1 cellular context compared by ENCODE assay signal in the genomic region with DNA sequence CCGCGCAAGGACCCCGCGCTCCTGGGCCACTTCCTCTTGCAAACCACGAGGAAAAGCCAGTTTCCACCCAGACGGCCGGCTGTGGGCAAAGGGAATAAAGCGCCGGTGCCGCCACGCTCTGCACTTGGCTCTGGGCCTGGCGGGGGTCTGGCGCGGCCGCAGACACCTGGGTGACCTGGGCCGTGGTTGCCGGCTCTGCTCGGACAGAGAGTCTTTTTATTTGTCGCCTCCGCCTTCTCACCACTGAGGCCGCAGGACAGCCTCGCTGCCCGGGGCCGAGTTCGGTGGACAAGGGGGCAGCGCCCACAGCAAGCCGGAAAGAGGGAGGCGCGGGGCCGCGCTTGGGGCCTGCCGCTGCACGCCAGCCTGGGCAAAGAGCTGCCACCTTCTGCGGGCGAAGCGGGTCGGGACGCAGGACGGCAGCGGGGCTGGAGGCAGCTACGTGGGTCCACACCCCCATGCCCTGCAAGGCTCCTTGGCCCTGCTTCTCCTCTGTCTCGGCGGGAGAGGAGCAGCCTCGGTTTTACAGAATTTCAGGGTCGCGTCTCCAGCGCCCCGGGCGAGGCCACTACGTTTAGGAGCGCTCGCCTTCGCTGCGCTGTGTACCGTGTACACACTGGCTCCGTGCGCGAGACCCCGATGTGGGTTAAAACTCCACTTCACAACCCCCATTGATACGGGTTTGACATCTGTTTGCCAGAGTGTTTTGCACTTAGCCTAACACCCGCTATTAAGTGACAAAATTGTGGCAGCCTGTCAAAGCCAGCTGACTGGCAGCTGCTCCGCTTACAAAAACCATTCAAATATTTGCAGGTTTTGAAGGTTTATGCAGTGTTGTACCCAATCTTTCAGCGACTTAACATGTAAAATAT.
TF ChIP-seq lines count a peak whose summit lies in the region.

No MANE protein-coding gene starts in this region.

TF ChIP-seq in GM23338, 12 proteins besides CTCF, POLR2A, EP300 and RAD21:
- TF ChIP-seq ZNF114 (CRISPR knock-in tag; IDR thresholded peaks at IDR 0.05) = no peak
- TF ChIP-seq EZH2 (IDR thresholded peaks at IDR 0.05; ENCODE audit: low read depth, unreplicated experiment) = peak; percentile 85
- TF ChIP-seq JUNB (IDR thresholded peaks at IDR 0.05; ENCODE audit: unreplicated experiment) = no peak
- TF ChIP-seq, protein P1, sequence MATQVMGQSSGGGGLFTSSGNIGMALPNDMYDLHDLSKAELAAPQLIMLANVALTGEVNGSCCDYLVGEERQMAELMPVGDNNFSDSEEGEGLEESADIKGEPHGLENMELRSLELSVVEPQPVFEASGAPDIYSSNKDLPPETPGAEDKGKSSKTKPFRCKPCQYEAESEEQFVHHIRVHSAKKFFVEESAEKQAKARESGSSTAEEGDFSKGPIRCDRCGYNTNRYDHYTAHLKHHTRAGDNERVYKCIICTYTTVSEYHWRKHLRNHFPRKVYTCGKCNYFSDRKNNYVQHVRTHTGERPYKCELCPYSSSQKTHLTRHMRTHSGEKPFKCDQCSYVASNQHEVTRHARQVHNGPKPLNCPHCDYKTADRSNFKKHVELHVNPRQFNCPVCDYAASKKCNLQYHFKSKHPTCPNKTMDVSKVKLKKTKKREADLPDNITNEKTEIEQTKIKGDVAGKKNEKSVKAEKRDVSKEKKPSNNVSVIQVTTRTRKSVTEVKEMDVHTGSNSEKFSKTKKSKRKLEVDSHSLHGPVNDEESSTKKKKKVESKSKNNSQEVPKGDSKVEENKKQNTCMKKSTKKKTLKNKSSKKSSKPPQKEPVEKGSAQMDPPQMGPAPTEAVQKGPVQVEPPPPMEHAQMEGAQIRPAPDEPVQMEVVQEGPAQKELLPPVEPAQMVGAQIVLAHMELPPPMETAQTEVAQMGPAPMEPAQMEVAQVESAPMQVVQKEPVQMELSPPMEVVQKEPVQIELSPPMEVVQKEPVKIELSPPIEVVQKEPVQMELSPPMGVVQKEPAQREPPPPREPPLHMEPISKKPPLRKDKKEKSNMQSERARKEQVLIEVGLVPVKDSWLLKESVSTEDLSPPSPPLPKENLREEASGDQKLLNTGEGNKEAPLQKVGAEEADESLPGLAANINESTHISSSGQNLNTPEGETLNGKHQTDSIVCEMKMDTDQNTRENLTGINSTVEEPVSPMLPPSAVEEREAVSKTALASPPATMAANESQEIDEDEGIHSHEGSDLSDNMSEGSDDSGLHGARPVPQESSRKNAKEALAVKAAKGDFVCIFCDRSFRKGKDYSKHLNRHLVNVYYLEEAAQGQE (IDR thresholded peaks at IDR 0.05; ENCODE audit: unreplicated experiment) = no peak
- no peak for TF ChIP-seq POLR2AphosphoS5 (IDR thresholded peaks at IDR 0.05; ENCODE audit: low read depth)
- TF ChIP-seq EZH2phosphoT487 (IDR thresholded peaks at IDR 0.05; ENCODE audit: unreplicated experiment) = peak; percentile 86
TF ChIP-seq in GM23338: peak in this region for 2.
